Comparison of ENCODE assay signal across 1 cellular context in genomic region chr15:43800286-43801136, GRCh38.
TF ChIP-seq lines count a peak whose summit lies in the region.

HYPK (plus strand) TSS chr15:43800599; CDS start chr15:43800623, 24 bp downstream.

TF ChIP-seq in HepG2, 621 proteins besides CTCF, POLR2A, EP300 and RAD21 (continued from another document and continues in another):
- no peak for TF ChIP-seq DBP (CRISPR knock-in tag; IDR thresholded peaks at IDR 0.05; ENCODE audit: not compliant biosample characterization)
- peak; percentile 40; the same call in 1 of the 2 replicates for TF ChIP-seq RARA (CRISPR knock-in tag; IDR thresholded peaks at IDR 0.05)
- TF ChIP-seq PLSCR1 (CRISPR knock-in tag; IDR thresholded peaks at IDR 0.05; ENCODE audit: borderline replicate concordance), result no peak
- TF ChIP-seq ZNF576 (CRISPR knock-in tag; IDR thresholded peaks at IDR 0.05), result peak; percentile 77; the same call in 1 of the 2 replicates
- TF ChIP-seq FOXA3 (CRISPR knock-in tag; IDR thresholded peaks at IDR 0.05), result 0 out of 2 replicates have a peak, but pooled peaks have one; percentile 19
- peak; percentile 85; the same call in 1 of the 2 replicates for TF ChIP-seq ARID4A (CRISPR knock-in tag; IDR thresholded peaks at IDR 0.05; ENCODE audit: borderline replicate concordance)
- TF ChIP-seq ZNF512B (CRISPR knock-in tag; IDR thresholded peaks at IDR 0.05; ENCODE audit: borderline replicate concordance), result no peak
- TF ChIP-seq DNMT1 (CRISPR knock-in tag; IDR thresholded peaks at IDR 0.05), result no peak
- TF ChIP-seq RXRA (CRISPR knock-in tag; IDR thresholded peaks at IDR 0.05), result peak; percentile 40; the same call in 1 of the 2 replicates
- TF ChIP-seq ZBTB25 (CRISPR knock-in tag; IDR thresholded peaks at IDR 0.05), result 0 out of 2 replicates have a peak, but pooled peaks have one; percentile 16
- no peak for TF ChIP-seq GZF1 (CRISPR knock-in tag; IDR thresholded peaks at IDR 0.05)
- no peak for TF ChIP-seq TMF1 (CRISPR knock-in tag; IDR thresholded peaks at IDR 0.05; ENCODE audit: low read depth)
- TF ChIP-seq ZNF644 (CRISPR knock-in tag; IDR thresholded peaks at IDR 0.05; ENCODE audit: low read depth), result 0 out of 2 replicates have a peak, but pooled peaks have one; percentile 20
- no peak for TF ChIP-seq CHCHD3 (CRISPR knock-in tag; IDR thresholded peaks at IDR 0.05)
- TF ChIP-seq CEBPG (CRISPR knock-in tag; IDR thresholded peaks at IDR 0.05), result peak; percentile 21; the same call in 1 of the 2 replicates
- peak; percentile 96 for TF ChIP-seq ZNF687 (CRISPR knock-in tag; IDR thresholded peaks at IDR 0.05)
- peak; percentile 88 for TF ChIP-seq ZNF280B (CRISPR knock-in tag; IDR thresholded peaks at IDR 0.05; ENCODE audit: borderline replicate concordance)
- TF ChIP-seq ZBTB37 (CRISPR knock-in tag; IDR thresholded peaks at IDR 0.05), result no peak
- no peak; the same call in 1 of the 2 replicates for TF ChIP-seq SSRP1 (CRISPR knock-in tag; IDR thresholded peaks at IDR 0.05)
- peak; percentile 17 for TF ChIP-seq XRCC5 (optimal IDR thresholded peaks at IDR 0.05; ENCODE audit: low read length)
- TF ChIP-seq ZNF317 (CRISPR knock-in tag; IDR thresholded peaks at IDR 0.05), result 0 out of 2 replicates have a peak, but pooled peaks have one; percentile 60
- peak; percentile 54; the same call in 1 of the 2 replicates for TF ChIP-seq SNAPC4 (CRISPR knock-in tag; IDR thresholded peaks at IDR 0.05)
- TF ChIP-seq HOXA5 (CRISPR knock-in tag; IDR thresholded peaks at IDR 0.05), result no peak; the same call in 1 of the 2 replicates
- TF ChIP-seq ZNF431 (CRISPR knock-in tag; IDR thresholded peaks at IDR 0.05; ENCODE audit: borderline replicate concordance, low read depth), result no peak
- TF ChIP-seq SAP130 (CRISPR knock-in tag; IDR thresholded peaks at IDR 0.05; ENCODE audit: low read depth), result peak; percentile 90
- no peak for TF ChIP-seq ELK4 (CRISPR knock-in tag; IDR thresholded peaks at IDR 0.05; ENCODE audit: borderline replicate concordance)
- peak; percentile 32; the same call in 1 of the 2 replicates for TF ChIP-seq RXRB (CRISPR knock-in tag; IDR thresholded peaks at IDR 0.05; ENCODE audit: borderline replicate concordance)
